Comparison of ENCODE assay signal across 1 cellular context in genomic region chr12:8996682-8997405, GRCh38.
TF ChIP-seq lines count a peak whose summit lies in the region.

No MANE protein-coding gene starts in this region.

TF ChIP-seq in H1, 55 proteins besides CTCF, POLR2A, EP300 and RAD21:
- no peak for TF ChIP-seq CHD7 (IDR thresholded peaks at IDR 0.05; ENCODE audit: insufficient replicate concordance, low read length)
- TF ChIP-seq JUN (IDR thresholded peaks at IDR 0.05; ENCODE audit: low read depth, low read length), result no peak
- TF ChIP-seq RFX5 (IDR thresholded peaks at IDR 0.05; ENCODE audit: borderline replicate concordance, low read depth, low read length), result no peak
- TF ChIP-seq FOSL1 (IDR thresholded peaks at IDR 0.05; ENCODE audit: insufficient read depth, low read depth, low read length), result no peak
- TF ChIP-seq TAF7 (optimal IDR thresholded peaks at IDR 0.05; ENCODE audit: borderline replicate concordance, low read depth, low read length), result no peak
- TF ChIP-seq NRF1 (IDR thresholded peaks at IDR 0.05; ENCODE audit: low read depth, low read length), result no peak
- no peak for TF ChIP-seq SIRT6 (IDR thresholded peaks at IDR 0.05; ENCODE audit: low read length)
- no peak for TF ChIP-seq POLR2AphosphoS5 (IDR thresholded peaks at IDR 0.05; ENCODE audit: low read depth, low read length)
- TF ChIP-seq SP2 (IDR thresholded peaks at IDR 0.05; ENCODE audit: low read length), result no peak
- no peak for TF ChIP-seq SIX5 (IDR thresholded peaks at IDR 0.05; ENCODE audit: low read depth, low read length)
- no peak for TF ChIP-seq MAX (IDR thresholded peaks at IDR 0.05)
- no peak for TF ChIP-seq RBBP5 (IDR thresholded peaks at IDR 0.05; ENCODE audit: borderline replicate concordance, low read depth, low read length)
- TF ChIP-seq GABPA (IDR thresholded peaks at IDR 0.05; ENCODE audit: borderline replicate concordance, insufficient read depth, low read length), result no peak
- TF ChIP-seq CHD2 (IDR thresholded peaks at IDR 0.05; ENCODE audit: low read length), result no peak
- no peak for TF ChIP-seq POU5F1 (IDR thresholded peaks at IDR 0.05; ENCODE audit: low read depth, low read length)
- no peak for TF ChIP-seq HDAC2 (IDR thresholded peaks at IDR 0.05; ENCODE audit: borderline replicate concordance in 1 of 2, low read depth in 2 of 2, low read length in 2 of 2)
- TF ChIP-seq TCF12 (IDR thresholded peaks at IDR 0.05; ENCODE audit: low read depth, low read length), result no peak
- TF ChIP-seq KDM1A (IDR thresholded peaks at IDR 0.05; ENCODE audit: borderline replicate concordance, low read length), result no peak
- TF ChIP-seq ZNF274 (IDR thresholded peaks at IDR 0.05; ENCODE audit: borderline replicate concordance, extremely low read depth, low read length), result no peak
- no peak for TF ChIP-seq SIN3A (conservative IDR thresholded peaks at IDR 0.05 in 1 of 2, IDR thresholded peaks at IDR 0.05 in 1 of 2; ENCODE audit: low read depth in 1 of 2, low read length in 2 of 2)
